ENCODE assay signal across 13 cellular contexts in genomic region chr21:34846214-34846575, GRCh38.
A peak's percentile ranks its signal among the peaks of the same experiment; 100 is the strongest.
DNase-seq lines count a peak whose midpoint lies in the region; ATAC-seq, FAIRE-seq and TF ChIP-seq lines count a peak whose summit lies in the region.
"Had no signal": no experiment of that assay in that cellular context is flagged by ENCODE, and none has a peak within 500 bp of the region (broad histone marks: within the 10 kb centered on the region; RNA-seq: fewer than 3 reads in every experiment).

No MANE protein-coding gene starts in this region.

- peaks cover 51% of the 10 kb centered on the region for H4K20me1 ChIP-seq in keratinocyte (ENCODE audit: control insufficient read depth, extremely low read depth, insufficient read depth, low read length)

- peaks cover 45% of the 10 kb centered on the region for H3K4me1 ChIP-seq in keratinocyte (ENCODE audit: control insufficient read depth, extremely low read depth, insufficient read depth, low read length)

- peaks cover 36% of the 10 kb centered on the region for H3K4me1 Mint-ChIP-seq in activated B cell treated with CpG ODN at 0.5 μM for 24 hours
- peaks cover 43% of the 10 kb centered on the region for H3K4me1 Mint-ChIP-seq in stimulated activated memory B cell treated with anti-CD40 and anti-IgM and Interleukin-4, amounts not matched to agents 10 μg/mL and 1 μg/mL and 100 μg/mL, for 72 hours

- peak overlapping the region; percentile 24 for H3K27ac Mint-ChIP-seq in activated B cell treated with CpG ODN at 0.5 μM for 24 hours
- H3K27ac Mint-ChIP-seq in stimulated activated memory B cell treated with anti-CD40 and anti-IgM and Interleukin-4, amounts not matched to agents 10 μg/mL and 1 μg/mL and 100 μg/mL, for 72 hours: peak overlapping the region; percentile 62

- CTCF ChIA-PET in activated B cell treated with CpG ODN at 0.5 μM for 24 hours (lab: Charles Lee): interaction anchor here (0.9 to 1.6 kb wide), 2 partner anchors 42 to 43 kb away, joined by 3 to 4 read pairs; no protein-coding TSS in a partner anchor

- H3K4me2 ChIP-seq in keratinocyte (ENCODE audit: control insufficient read depth, extremely low read depth, insufficient read depth, low read depth, low read length): peak overlapping the region; percentile 22

- TF ChIP-seq CTCF in activated B cell treated with CpG ODN at 0.5 μM for 24 hours (IDR thresholded peaks at IDR 0.05): no peak
- no peak for TF ChIP-seq CTCF in keratinocyte (optimal IDR thresholded peaks at IDR 0.05 in 1 of 3, IDR thresholded peaks at IDR 0.05 in 1 of 3, conservative IDR thresholded peaks at IDR 0.05 in 1 of 3; ENCODE audit: extremely low read depth in 1 of 3, insufficient read depth in 2 of 3, low read length in 3 of 3)

- H3K36me3 Mint-ChIP-seq in activated B cell treated with CpG ODN at 0.5 μM for 24 hours (ENCODE audit: low read depth): peaks cover 45% of the 10 kb centered on the region
- H3K36me3 Mint-ChIP-seq in stimulated activated memory B cell treated with anti-CD40 and anti-IgM and Interleukin-4, amounts not matched to agents 10 μg/mL and 1 μg/mL and 100 μg/mL, for 72 hours: peaks cover 54% of the 10 kb centered on the region

- no peak for ATAC-seq in activated B cell treated with CpG ODN at 0.5 μM for 24 hours (ENCODE audit: low read depth)
- no peak for ATAC-seq in stimulated activated memory B cell treated with anti-CD40 and anti-IgM and Interleukin-4, amounts not matched to agents 10 μg/mL and 1 μg/mL and 100 μg/mL, for 72 hours

- dilution Hi-C loops in keratinocyte (cut with MboI; ENCODE audit: extremely low pct_ligation_motif_present, low sequenced_read_pairs): no loop called here

- intact Hi-C loops in activated B cell treated with CpG ODN at 0.5 μM for 24 hours (cut with micrococcal nuclease): no loop called here

- no peak overlapping the region for H3K4me3 Mint-ChIP-seq in activated B cell treated with CpG ODN at 0.5 μM for 24 hours
- H3K4me3 Mint-ChIP-seq in stimulated activated memory B cell treated with anti-CD40 and anti-IgM and Interleukin-4, amounts not matched to agents 10 μg/mL and 1 μg/mL and 100 μg/mL, for 72 hours: peak overlapping the region; percentile 34
- H3K4me3 Mint-ChIP-seq: H9, memory B cell had no signal

- H3K4me3 ChIP-seq in keratinocyte (ENCODE audit: control insufficient read depth in 2 of 3, extremely low read depth in 1 of 3, insufficient read depth in 2 of 3, low read depth in 1 of 3, low read length in 3 of 3): no peak overlapping the region

- H3K79me2 ChIP-seq in keratinocyte (ENCODE audit: control insufficient read depth, insufficient read depth, low read length): peaks cover 62% of the 10 kb centered on the region

- no peaks in the 10 kb centered on the region for H3K9me3 ChIP-seq in keratinocyte (ENCODE audit: control insufficient read depth, low read depth, low read length)

- no peak for FAIRE-seq in keratinocyte (lab: Jason Lieb, UNC)

- POLR2A ChIA-PET in activated B cell treated with CpG ODN at 0.5 μM for 24 hours (lab: Charles Lee): interaction anchor here (0.5 to 2.4 kb wide), 7 partner anchors 11 to 79 kb away, joined by 3 to 24 read pairs (median 5); no protein-coding TSS in a partner anchor

- peak overlapping the region; percentile 70 for H3K27ac ChIP-seq in keratinocyte (ENCODE audit: control insufficient read depth, insufficient read depth, low read length)
- H3K27ac ChIP-seq: 22Rv1 had no signal

- no peaks in the 10 kb centered on the region for H3K9me3 Mint-ChIP-seq in activated B cell treated with CpG ODN at 0.5 μM for 24 hours
- H3K9me3 Mint-ChIP-seq in stimulated activated memory B cell treated with anti-CD40 and anti-IgM and Interleukin-4, amounts not matched to agents 10 μg/mL and 1 μg/mL and 100 μg/mL, for 72 hours: no peaks in the 10 kb centered on the region
- H3K9me3 Mint-ChIP-seq: H9, memory B cell had no signal

- DNase-seq in NCI-H2196 (lab: John Stamatoyannopoulos, UW; ENCODE audit: unreplicated experiment): peak; percentile 45
- DNase-seq in NCI-H2196 treated with DMSO at 0.1 percent for 48 hours (lab: John Stamatoyannopoulos, UW; ENCODE audit: unreplicated experiment): no peak
- DNase-seq in activated B cell treated with CpG ODN at 0.5 μM for 24 hours: no peak
- DNase-seq in keratinocyte (ENCODE audit: low read depth, low spot score): no peak
- DNase-seq in germinal center (ENCODE audit: low spot score): no peak
- no peak for DNase-seq in DMS 273 (lab: John Stamatoyannopoulos, UW; ENCODE audit: unreplicated experiment)
- DNase-seq in AG20443 (ENCODE audit: low spot score): no peak
- DNase-seq: H9; NCI-H1092 treated with DMSO at 0.1 percent for 48 hours; stimulated activated CD4-positive, alpha-beta T cell treated with anti-CD3 and anti-CD28 coated beads, Interleukin-12 subunit alpha, Interleukin-12 subunit beta, amount 100 ng/mL, for 4 hours had no signal

- H3K9ac ChIP-seq in keratinocyte (ENCODE audit: control insufficient read depth, extremely low read depth, insufficient read depth, low read length): peak overlapping the region; percentile 26

- peaks cover 31 to 44% of the 10 kb centered on the region in 2 experiments for H3K36me3 ChIP-seq in keratinocyte (ENCODE audit: control insufficient read depth in 2 of 2, extremely low read depth in 1 of 2, insufficient read depth in 2 of 2, low read length in 2 of 2)

- H2AFZ ChIP-seq in keratinocyte (ENCODE audit: control insufficient read depth, low read length): no peak overlapping the region

- H3K27me3 Mint-ChIP-seq in activated B cell treated with CpG ODN at 0.5 μM for 24 hours: no peaks in the 10 kb centered on the region
- no peaks in the 10 kb centered on the region for H3K27me3 Mint-ChIP-seq in stimulated activated memory B cell treated with anti-CD40 and anti-IgM and Interleukin-4, amounts not matched to agents 10 μg/mL and 1 μg/mL and 100 μg/mL, for 72 hours
- H3K27me3 Mint-ChIP-seq: memory B cell had no signal

- H3K9me1 ChIP-seq in keratinocyte (ENCODE audit: control insufficient read depth, extremely low read depth, insufficient read depth, low read length): peaks cover 20% of the 10 kb centered on the region

- H3K27me3 ChIP-seq in keratinocyte (ENCODE audit: control insufficient read depth, extremely low read depth, insufficient read depth, low read length): no peaks in the 10 kb centered on the region
